16 cellular contexts compared by ENCODE assay signal in the genomic region with DNA sequence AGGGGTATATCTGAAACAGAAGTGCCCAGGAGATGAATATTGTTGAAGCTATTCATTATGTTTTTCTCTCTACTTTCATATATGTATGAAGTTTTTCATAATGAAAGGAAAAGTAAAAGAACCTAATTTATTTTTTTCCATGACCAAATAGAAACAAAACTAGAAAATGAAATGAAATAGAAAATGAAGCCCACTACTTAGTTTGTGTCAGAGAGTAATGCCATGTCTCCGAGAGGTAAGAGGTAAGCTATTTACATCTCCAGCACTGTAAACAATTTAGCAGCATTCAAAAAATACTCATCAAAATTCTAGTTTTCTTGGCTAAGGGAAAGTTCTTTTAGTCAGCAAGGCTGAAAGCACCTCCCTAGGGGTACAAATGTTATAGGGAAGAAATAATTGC.
"Had no signal": no experiment of that assay in that cellular context is flagged by ENCODE, and none has a peak within 500 bp of the region (broad histone marks: within the 10 kb centered on the region; RNA-seq: fewer than 3 reads in every experiment).

No MANE protein-coding gene starts in this region.

- ATAC-seq: esophagus mucosa; heart left ventricle; natural killer cell; sciatic nerve; stimulated activated naive B cell treated with anti-CD40 and anti-IgM and Interleukin-4, amounts not matched to agents 10 μg/mL and 1 μg/mL and 100 μg/mL, for 72 hours; stimulated activated naive CD8-positive, alpha-beta T cell treated with anti-CD3 and anti-CD28 coated beads, Interleukin-15, amount 100 ng/mL, for 72 hours had no signal

- H3K9me3 ChIP-seq: heart left ventricle, spleen, testis, tibial nerve had no signal

- H3K4me3 ChIP-seq: heart left ventricle, spleen, testis, tibial nerve had no signal

- H3K4me1 ChIP-seq: heart left ventricle, spleen, testis, tibial nerve had no signal

- DNase-seq: effector memory CD4-positive, alpha-beta T cell; heart left ventricle; hypothalamus; kidney glomerular epithelial cell; natural killer cell; posterior cingulate gyrus; spleen; stimulated activated CD4-positive, alpha-beta T cell treated with anti-CD3 and anti-CD28 coated beads, Interleukin-15, amount 100 ng/mL, for 24 hours; stimulated activated CD4-positive, alpha-beta T cell treated with anti-CD3 and anti-CD28 coated beads, Interleukin-1b, Interleukin-23, amount 100 ng/mL, for 48 hours; stimulated activated CD4-positive, alpha-beta T cell treated with anti-CD3 and anti-CD28 coated beads, Interleukin-4, amount 100 ng/mL, for 24 hours; stimulated activated naive B cell treated with anti-CD40 and anti-IgM and Interleukin-4, amounts not matched to agents 10 μg/mL and 1 μg/mL and 100 μg/mL, for 72 hours; stimulated activated naive CD8-positive, alpha-beta T cell treated with anti-CD3 and anti-CD28 coated beads, Interleukin-15, amount 100 ng/mL, for 72 hours; testis had no signal

- H3K36me3 ChIP-seq: heart left ventricle, spleen, tibial nerve had no signal
